8 cellular contexts compared by ENCODE assay signal in genomic region chr15:90931737-90932659, GRCh38.
DNase-seq lines count a peak whose midpoint lies in the region; ATAC-seq and TF ChIP-seq lines count a peak whose summit lies in the region.

Gene HDDC3, minus strand, starts transcription at chr15:90932549. Its CDS starts 9 bp downstream, at chr15:90932540.

- H3K4me1 ChIP-seq in mucosa of stomach (ENCODE audit: control insufficient read depth, insufficient read depth, low read length): peaks cover 37% of the 10 kb centered on the region

- H3K9me3 ChIP-seq in mucosa of stomach (ENCODE audit: control insufficient read depth, low read length): no peaks in the 10 kb centered on the region

- H3K4me3 ChIP-seq in mucosa of stomach (ENCODE audit: low read length): peak within 1 kb of the TSS; percentile 58

- no peaks in the 10 kb centered on the region for H3K27me3 ChIP-seq in mucosa of stomach (ENCODE audit: control insufficient read depth, insufficient read depth, low read length)

- ATAC-seq in GM21526 (IDR thresholded peaks at IDR 0.05; ENCODE audit: low FRiP score, unreplicated experiment): peak; percentile 47

- peak within 1 kb of the TSS; percentile 84 for H3K9ac ChIP-seq in mucosa of stomach (ENCODE audit: low read length)

- peaks cover 4% of the 10 kb centered on the region for H3K36me3 ChIP-seq in mucosa of stomach (ENCODE audit: control insufficient read depth, insufficient read depth, low read length)

- DNase-seq in DMS 273 treated with DMSO at 0.1 percent for 48 hours (lab: John Stamatoyannopoulos, UW) (peak; percentile 33), HuH-7.5 (ENCODE audit: low spot score) (peak; percentile 97), OCI-M2 (lab: John Stamatoyannopoulos, UW; ENCODE audit: unreplicated experiment) (peak; percentile 66), activated T-cell treated with anti-CD3 and anti-CD28 coated beads for 4 hours (peak; percentile 89), erythroblast (lab: John Stamatoyannopoulos, UW) (peak; percentile 93 to 95)
- peak; percentile 79 to 89 for DNase-seq in stimulated activated CD8-positive, alpha-beta memory T cell treated with anti-CD3 and anti-CD28 coated beads, Interleukin-7, amount 100 ng/mL, for 1 hour (ENCODE audit: low read depth in 2 of 2)

- peak; percentile 86 for TF ChIP-seq POLR2A in erythroblast (IDR thresholded peaks at IDR 0.05; ENCODE audit: low read length)

Comparison
In these comparisons a context has a peak if more than half of its experiments do, and no peak if none do; other contexts are left out.
1. Peak in every context shown above with its lines: DNase-seq, ATAC-seq and H3K4me3 ChIP-seq.
2. DNase-seq: peak in every context shown above with its lines; median percentile 97 in HuH-7.5; 94 in erythroblast; 89 in activated T-cell treated with anti-CD3 and anti-CD28 coated beads for 4 hours; 84 in stimulated activated CD8-positive, alpha-beta memory T cell treated with anti-CD3 and anti-CD28 coated beads, Interleukin-7, amount 100 ng/mL, for 1 hour; 66 in OCI-M2; 33 in DMS 273 treated with DMSO at 0.1 percent for 48 hours.